ENCODE assay signal across 1 cellular context in the genomic region with DNA sequence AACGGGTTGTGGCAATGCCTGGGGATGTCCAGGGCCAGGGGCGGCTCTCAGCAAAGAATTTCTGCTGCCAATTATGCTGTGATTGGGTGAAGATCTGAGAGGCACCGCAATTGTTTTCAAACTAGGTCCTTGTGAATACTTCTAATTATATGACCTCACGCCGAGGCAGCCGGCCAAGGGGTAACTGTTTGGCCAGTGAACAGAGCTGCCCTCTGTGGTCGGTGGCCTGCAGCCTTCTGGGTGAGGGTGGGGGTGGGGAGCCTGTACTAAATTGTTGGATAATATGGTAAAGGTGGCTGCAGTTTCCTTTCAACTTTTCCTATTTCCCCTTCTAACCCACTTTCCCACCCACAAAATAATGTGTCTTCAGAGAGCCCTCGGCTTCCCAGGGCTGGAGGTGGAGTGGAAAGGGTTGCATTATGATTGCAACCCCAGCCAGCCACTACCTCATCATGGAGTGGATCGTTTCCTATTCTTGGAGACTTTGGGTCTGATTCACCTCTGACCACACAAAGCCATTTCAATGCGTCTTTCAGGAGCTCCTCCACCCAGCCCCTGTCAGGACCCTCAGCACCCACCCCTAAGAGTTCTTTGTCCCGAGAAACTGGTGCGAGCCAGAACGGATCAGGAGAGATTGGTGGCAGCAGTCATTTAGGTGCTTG.
TF ChIP-seq lines count a peak whose summit lies in the region.

No MANE protein-coding gene starts in this region.

TF ChIP-seq in HEK293T, 16 proteins besides CTCF, POLR2A, EP300 and RAD21:
- TF ChIP-seq, protein P1, sequence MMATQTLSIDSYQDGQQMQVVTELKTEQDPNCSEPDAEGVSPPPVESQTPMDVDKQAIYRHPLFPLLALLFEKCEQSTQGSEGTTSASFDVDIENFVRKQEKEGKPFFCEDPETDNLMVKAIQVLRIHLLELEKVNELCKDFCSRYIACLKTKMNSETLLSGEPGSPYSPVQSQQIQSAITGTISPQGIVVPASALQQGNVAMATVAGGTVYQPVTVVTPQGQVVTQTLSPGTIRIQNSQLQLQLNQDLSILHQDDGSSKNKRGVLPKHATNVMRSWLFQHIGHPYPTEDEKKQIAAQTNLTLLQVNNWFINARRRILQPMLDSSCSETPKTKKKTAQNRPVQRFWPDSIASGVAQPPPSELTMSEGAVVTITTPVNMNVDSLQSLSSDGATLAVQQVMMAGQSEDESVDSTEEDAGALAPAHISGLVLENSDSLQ (IDR thresholded peaks at IDR 0.05): no peak
- TF ChIP-seq FOXK2 (IDR thresholded peaks at IDR 0.05): no peak
- TF ChIP-seq L3MBTL2 (conservative IDR thresholded peaks at IDR 0.05): no peak
- no peak for TF ChIP-seq ELF4 (IDR thresholded peaks at IDR 0.05)
- no peak for TF ChIP-seq BHLHE40 (IDR thresholded peaks at IDR 0.05; ENCODE audit: borderline replicate concordance)
- TF ChIP-seq LEF1 (IDR thresholded peaks at IDR 0.05; ENCODE audit: borderline replicate concordance): no peak
- TF ChIP-seq FOXA1 (IDR thresholded peaks at IDR 0.05): no peak
- no peak for TF ChIP-seq FOXM1 (IDR thresholded peaks at IDR 0.05; ENCODE audit: borderline replicate concordance)
- TF ChIP-seq ZNF384 (IDR thresholded peaks at IDR 0.05): no peak
- no peak for TF ChIP-seq TARDBP (IDR thresholded peaks at IDR 0.05)
- TF ChIP-seq CTBP1 (IDR thresholded peaks at IDR 0.05; ENCODE audit: borderline replicate concordance): no peak
- no peak for TF ChIP-seq SUZ12 (IDR thresholded peaks at IDR 0.05)
- no peak for TF ChIP-seq NFRKB (IDR thresholded peaks at IDR 0.05)
- no peak for TF ChIP-seq SP1 (IDR thresholded peaks at IDR 0.05)
- no peak for TF ChIP-seq HDGF (IDR thresholded peaks at IDR 0.05; ENCODE audit: borderline replicate concordance)
- no peak for TF ChIP-seq ARNT (IDR thresholded peaks at IDR 0.05)
TF ChIP-seq in HEK293T: peak in this region for 0.
